Comparison of ENCODE assay signal across 1 cellular context in genomic region chr4:128521634-128522253, GRCh38.
TF ChIP-seq lines count a peak whose summit lies in the region.

No MANE protein-coding gene starts in this region.

TF ChIP-seq in K562, 482 proteins besides CTCF, POLR2A, EP300 and RAD21 (continued from another document):
- TF ChIP-seq ZNF318 (IDR thresholded peaks at IDR 0.05; ENCODE audit: borderline replicate concordance in 1 of 2, low read depth in 1 of 2) (0 out of 4 replicates have a peak, but pooled peaks of 1 of the 2 experiments have one; percentile 15), TEAD4 (IDR thresholded peaks at IDR 0.05; ENCODE audit: low read length) (peak; percentile 75), TEAD4 (CRISPR knock-in tag; IDR thresholded peaks at IDR 0.05; ENCODE audit: borderline replicate concordance) (no peak), ZNF449 (CRISPR knock-in tag; IDR thresholded peaks at IDR 0.05) (no peak), NFATC3 (IDR thresholded peaks at IDR 0.05) (no peak), TCFL5 (CRISPR knock-in tag; conservative IDR thresholded peaks at IDR 0.05) (no peak), TCF7 (IDR thresholded peaks at IDR 0.05; ENCODE audit: borderline replicate concordance) (no peak), HSF4 (CRISPR knock-in tag; IDR thresholded peaks at IDR 0.05; ENCODE audit: borderline replicate concordance) (no peak), ZNF561 (CRISPR knock-in tag; conservative IDR thresholded peaks at IDR 0.05) (no peak), ELF1 (tag; IDR thresholded peaks at IDR 0.05) (no peak), NR3C1 (CRISPR knock-in tag; IDR thresholded peaks at IDR 0.05) (no peak), ETV1 (tag; conservative IDR thresholded peaks at IDR 0.05; ENCODE audit: low read depth) (0 out of 2 replicates have a peak, but pooled peaks have one; percentile 3), ZBTB8A (IDR thresholded peaks at IDR 0.05; ENCODE audit: partially characterized antibody) (no peak), FOSL1 (tag; conservative IDR thresholded peaks at IDR 0.05) (peak; percentile 71), MBD2 (IDR thresholded peaks at IDR 0.05; ENCODE audit: borderline replicate concordance, low read depth) (no peak), RUNX1 (IDR thresholded peaks at IDR 0.05; ENCODE audit: low read depth) (no peak), RCOR1 (IDR thresholded peaks at IDR 0.05; ENCODE audit: borderline replicate concordance in 1 of 2, low read depth in 2 of 2, low read length in 2 of 2) (no peak), ZNF175 (CRISPR knock-in tag; IDR thresholded peaks at IDR 0.05; ENCODE audit: low read depth) (no peak), ZNF717 (CRISPR knock-in tag; IDR thresholded peaks at IDR 0.05) (no peak), ATF3 (IDR thresholded peaks at IDR 0.05) (peak; percentile 92), ATF3 (CRISPR knock-in tag; conservative IDR thresholded peaks at IDR 0.05) (0 out of 2 replicates have a peak, but pooled peaks have one; percentile 30), ATF7 (IDR thresholded peaks at IDR 0.05) (peak; percentile 97), DPF2 (IDR thresholded peaks at IDR 0.05) (peak; percentile 50; the same call in 1 of the 2 replicates), CHD2 (IDR thresholded peaks at IDR 0.05; ENCODE audit: low read depth, low read length) (no peak), SAP30 (IDR thresholded peaks at IDR 0.05; ENCODE audit: borderline replicate concordance, insufficient read depth, low read depth, low read length, poor library complexity, severe bottlenecking) (no peak), ZNF707 (CRISPR knock-in tag; conservative IDR thresholded peaks at IDR 0.05) (no peak)
- TF ChIP-seq, protein P1, sequence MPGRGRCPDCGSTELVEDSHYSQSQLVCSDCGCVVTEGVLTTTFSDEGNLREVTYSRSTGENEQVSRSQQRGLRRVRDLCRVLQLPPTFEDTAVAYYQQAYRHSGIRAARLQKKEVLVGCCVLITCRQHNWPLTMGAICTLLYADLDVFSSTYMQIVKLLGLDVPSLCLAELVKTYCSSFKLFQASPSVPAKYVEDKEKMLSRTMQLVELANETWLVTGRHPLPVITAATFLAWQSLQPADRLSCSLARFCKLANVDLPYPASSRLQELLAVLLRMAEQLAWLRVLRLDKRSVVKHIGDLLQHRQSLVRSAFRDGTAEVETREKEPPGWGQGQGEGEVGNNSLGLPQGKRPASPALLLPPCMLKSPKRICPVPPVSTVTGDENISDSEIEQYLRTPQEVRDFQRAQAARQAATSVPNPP (IDR thresholded peaks at IDR 0.05; ENCODE audit: borderline replicate concordance, insufficient read depth, insufficient read length) = no peak
- TF ChIP-seq, protein P2, sequence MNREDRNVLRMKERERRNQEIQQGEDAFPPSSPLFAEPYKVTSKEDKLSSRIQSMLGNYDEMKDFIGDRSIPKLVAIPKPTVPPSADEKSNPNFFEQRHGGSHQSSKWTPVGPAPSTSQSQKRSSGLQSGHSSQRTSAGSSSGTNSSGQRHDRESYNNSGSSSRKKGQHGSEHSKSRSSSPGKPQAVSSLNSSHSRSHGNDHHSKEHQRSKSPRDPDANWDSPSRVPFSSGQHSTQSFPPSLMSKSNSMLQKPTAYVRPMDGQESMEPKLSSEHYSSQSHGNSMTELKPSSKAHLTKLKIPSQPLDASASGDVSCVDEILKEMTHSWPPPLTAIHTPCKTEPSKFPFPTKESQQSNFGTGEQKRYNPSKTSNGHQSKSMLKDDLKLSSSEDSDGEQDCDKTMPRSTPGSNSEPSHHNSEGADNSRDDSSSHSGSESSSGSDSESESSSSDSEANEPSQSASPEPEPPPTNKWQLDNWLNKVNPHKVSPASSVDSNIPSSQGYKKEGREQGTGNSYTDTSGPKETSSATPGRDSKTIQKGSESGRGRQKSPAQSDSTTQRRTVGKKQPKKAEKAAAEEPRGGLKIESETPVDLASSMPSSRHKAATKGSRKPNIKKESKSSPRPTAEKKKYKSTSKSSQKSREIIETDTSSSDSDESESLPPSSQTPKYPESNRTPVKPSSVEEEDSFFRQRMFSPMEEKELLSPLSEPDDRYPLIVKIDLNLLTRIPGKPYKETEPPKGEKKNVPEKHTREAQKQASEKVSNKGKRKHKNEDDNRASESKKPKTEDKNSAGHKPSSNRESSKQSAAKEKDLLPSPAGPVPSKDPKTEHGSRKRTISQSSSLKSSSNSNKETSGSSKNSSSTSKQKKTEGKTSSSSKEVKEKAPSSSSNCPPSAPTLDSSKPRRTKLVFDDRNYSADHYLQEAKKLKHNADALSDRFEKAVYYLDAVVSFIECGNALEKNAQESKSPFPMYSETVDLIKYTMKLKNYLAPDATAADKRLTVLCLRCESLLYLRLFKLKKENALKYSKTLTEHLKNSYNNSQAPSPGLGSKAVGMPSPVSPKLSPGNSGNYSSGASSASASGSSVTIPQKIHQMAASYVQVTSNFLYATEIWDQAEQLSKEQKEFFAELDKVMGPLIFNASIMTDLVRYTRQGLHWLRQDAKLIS (CRISPR knock-in tag; IDR thresholded peaks at IDR 0.05) = no peak
- TF ChIP-seq, protein P3, sequence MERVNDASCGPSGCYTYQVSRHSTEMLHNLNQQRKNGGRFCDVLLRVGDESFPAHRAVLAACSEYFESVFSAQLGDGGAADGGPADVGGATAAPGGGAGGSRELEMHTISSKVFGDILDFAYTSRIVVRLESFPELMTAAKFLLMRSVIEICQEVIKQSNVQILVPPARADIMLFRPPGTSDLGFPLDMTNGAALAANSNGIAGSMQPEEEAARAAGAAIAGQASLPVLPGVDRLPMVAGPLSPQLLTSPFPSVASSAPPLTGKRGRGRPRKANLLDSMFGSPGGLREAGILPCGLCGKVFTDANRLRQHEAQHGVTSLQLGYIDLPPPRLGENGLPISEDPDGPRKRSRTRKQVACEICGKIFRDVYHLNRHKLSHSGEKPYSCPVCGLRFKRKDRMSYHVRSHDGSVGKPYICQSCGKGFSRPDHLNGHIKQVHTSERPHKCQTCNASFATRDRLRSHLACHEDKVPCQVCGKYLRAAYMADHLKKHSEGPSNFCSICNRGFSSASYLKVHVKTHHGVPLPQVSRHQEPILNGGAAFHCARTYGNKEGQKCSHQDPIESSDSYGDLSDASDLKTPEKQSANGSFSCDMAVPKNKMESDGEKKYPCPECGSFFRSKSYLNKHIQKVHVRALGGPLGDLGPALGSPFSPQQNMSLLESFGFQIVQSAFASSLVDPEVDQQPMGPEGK (CRISPR knock-in tag; IDR thresholded peaks at IDR 0.05; ENCODE audit: borderline replicate concordance) = no peak
